ENCODE assay signal across 16 cellular contexts in the genomic region with DNA sequence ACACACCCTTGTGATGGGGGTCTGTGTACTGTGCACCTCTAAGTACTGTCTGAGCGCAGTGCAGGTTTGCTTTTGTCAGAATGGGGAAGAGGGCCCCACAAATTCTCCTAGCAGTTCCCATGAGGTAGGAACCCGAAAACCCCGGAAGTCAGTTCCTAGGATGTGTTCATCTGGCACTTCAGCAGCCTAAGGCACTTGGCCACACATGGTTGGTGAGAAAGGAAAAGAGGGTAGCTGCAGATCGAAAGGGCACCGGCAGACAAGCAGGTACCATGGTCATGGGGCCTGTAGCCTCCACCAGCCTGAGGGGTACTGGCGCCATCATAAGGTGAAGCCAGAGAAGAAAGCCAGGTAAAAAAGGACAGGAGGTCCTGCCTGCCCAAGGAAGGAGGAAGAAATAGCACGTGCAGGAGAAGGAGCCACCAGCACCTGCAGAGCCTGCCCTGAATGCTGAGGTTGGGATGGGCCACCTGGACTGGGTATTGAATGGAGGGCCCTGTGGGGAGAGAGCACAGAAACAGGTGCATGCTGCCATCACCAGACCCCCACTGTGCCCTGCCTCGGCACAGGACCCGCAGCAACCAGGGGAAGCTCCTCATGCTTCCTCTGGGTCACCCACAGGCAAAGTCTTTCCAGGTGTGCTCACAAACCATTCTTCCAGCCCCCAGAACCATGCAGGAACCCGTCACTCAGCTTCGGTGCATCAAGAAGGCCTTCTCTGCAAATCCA. TPM values are rescaled to one million over a fixed set of nuclear protein-coding genes. Genes with fewer than 3 reads are reported as not detected.
DNase-seq lines count a peak whose midpoint lies in the region; ATAC-seq and TF ChIP-seq lines count a peak whose summit lies in the region.
"Had no signal": no experiment of that assay in that cellular context is flagged by ENCODE, and none has a peak within 500 bp of the region (broad histone marks: within the 10 kb centered on the region; RNA-seq: fewer than 3 reads in every experiment).

No MANE protein-coding gene starts in this region.

- peak overlapping the region; percentile 87 for H3K27ac ChIP-seq in left ventricle myocardium inferior (replicated peaks)
- peak overlapping the region; percentile 77 for H3K27ac ChIP-seq in naive thymus-derived CD4-positive, alpha-beta T cell (ENCODE audit: low read depth, low read length)
- H3K27ac ChIP-seq: WERI-Rb-1 had no signal

- no peak overlapping the region for H3K4me3 ChIP-seq in left ventricle myocardium inferior
- peak overlapping the region; percentile 8 for H3K4me3 ChIP-seq in naive thymus-derived CD4-positive, alpha-beta T cell (ENCODE audit: low read length)

- no peaks in the 10 kb centered on the region for H3K9me3 ChIP-seq in left ventricle myocardium inferior (replicated peaks)
- H3K9me3 ChIP-seq in naive thymus-derived CD4-positive, alpha-beta T cell (ENCODE audit: control insufficient read depth in 2 of 3, low read length in 3 of 3), result no peaks in the 10 kb centered on the region
- H3K9me3 ChIP-seq: SK-N-SH had no signal

- peak overlapping the region; percentile 61 for H3K27ac Mint-ChIP-seq in activated CD4-positive, alpha-beta memory T cell treated with anti-CD3 and anti-CD28 coated beads for 36 hours
- peak overlapping the region; percentile 74 to 98 (median 97) for H3K27ac Mint-ChIP-seq in naive thymus-derived CD4-positive, alpha-beta T cell
- H3K27ac Mint-ChIP-seq: nephron had no signal

- no peak for DNase-seq in left ventricle myocardium inferior
- no peak for DNase-seq in cardiac septum (ENCODE audit: low spot score)
- no peak for DNase-seq in activated CD4-positive, alpha-beta memory T cell treated with anti-CD3 and anti-CD28 coated beads for 36 hours
- no peak for DNase-seq in naive thymus-derived CD4-positive, alpha-beta T cell
- DNase-seq in GM10266 (ENCODE audit: extremely low spot score), result no peak
- no peak for DNase-seq in NK-92 (lab: John Stamatoyannopoulos, UW; ENCODE audit: unreplicated experiment)
- DNase-seq in GDM1 (lab: John Stamatoyannopoulos, UW), result no peak
- DNase-seq: IMR-90; NCI-H1048; SK-N-SH; stimulated activated CD4-positive, alpha-beta T cell treated with anti-CD3 and anti-CD28 coated beads, Interleukin-4, amount 100 ng/mL, for 4 hours; stimulated activated naive B cell treated with anti-CD40 and anti-IgM and Interleukin-4, amounts not matched to agents 10 μg/mL and 1 μg/mL and 100 μg/mL, for 72 hours; WERI-Rb-1 had no signal

- intact Hi-C loops in left ventricle myocardium inferior (cut with micrococcal nuclease), result no loop called here
- intact Hi-C loops in cardiac septum (cut with DNase I), result no loop called here
- intact Hi-C loops in activated CD4-positive, alpha-beta memory T cell treated with anti-CD3 and anti-CD28 coated beads for 36 hours (cut with micrococcal nuclease), result no loop called here
- intact Hi-C loops in naive thymus-derived CD4-positive, alpha-beta T cell (cut with micrococcal nuclease), result no loop called here

- peaks cover 19% of the 10 kb centered on the region for H3K36me3 Mint-ChIP-seq in activated CD4-positive, alpha-beta memory T cell treated with anti-CD3 and anti-CD28 coated beads for 36 hours
- peaks cover 3 to 48% (median 28%) of the 10 kb centered on the region in 5 donors for H3K36me3 Mint-ChIP-seq in naive thymus-derived CD4-positive, alpha-beta T cell

- peaks cover 82% of the 10 kb centered on the region for H3K36me3 ChIP-seq in left ventricle myocardium inferior
- peaks cover 0 to 68% (median 17%) of the 10 kb centered on the region in 3 experiments for H3K36me3 ChIP-seq in naive thymus-derived CD4-positive, alpha-beta T cell (ENCODE audit: control insufficient read depth in 2 of 3, insufficient read depth in 3 of 3, low read length in 3 of 3)

- no peaks in the 10 kb centered on the region for H3K27me3 ChIP-seq in left ventricle myocardium inferior (ENCODE audit: low read depth)
- no peaks in the 10 kb centered on the region for H3K27me3 ChIP-seq in naive thymus-derived CD4-positive, alpha-beta T cell (ENCODE audit: control insufficient read depth in 2 of 2, insufficient read depth in 2 of 2, low read length in 2 of 2)

- no peaks in the 10 kb centered on the region for H3K9me3 Mint-ChIP-seq in activated CD4-positive, alpha-beta memory T cell treated with anti-CD3 and anti-CD28 coated beads for 36 hours
- H3K9me3 Mint-ChIP-seq in naive thymus-derived CD4-positive, alpha-beta T cell, result no peaks in the 10 kb centered on the region
- H3K9me3 Mint-ChIP-seq: nephron; stimulated activated naive B cell treated with anti-CD40 and anti-IgM and Interleukin-4, amounts not matched to agents 10 μg/mL and 1 μg/mL and 100 μg/mL, for 72 hours had no signal

- CTCF ChIA-PET in activated CD4-positive, alpha-beta memory T cell treated with anti-CD3 and anti-CD28 coated beads for 36 hours (lab: Charles Lee), result interaction anchor here (2.5 kb wide), 1 partner anchor 10 kb away, joined by 14 read pairs; no protein-coding TSS in a partner anchor
- CTCF ChIA-PET in naive thymus-derived CD4-positive, alpha-beta T cell (lab: Charles Lee), result interaction anchor here (1.6 to 7.4 kb wide), 2 partner anchors 8 to 127 kb away, joined by 4 to 48 read pairs; partner anchors contain the start of gene CASTOR1

- POLR2A ChIA-PET in activated CD4-positive, alpha-beta memory T cell treated with anti-CD3 and anti-CD28 coated beads for 36 hours (lab: Charles Lee), result no interaction called here
- POLR2A ChIA-PET in naive thymus-derived CD4-positive, alpha-beta T cell (lab: Charles Lee), result interaction anchor here (0.9 to 48.9 kb wide), 4 partner anchors 4 to 126 kb away, joined by 3 to 1265 read pairs (median 639); partner anchors contain the start of genes CASTOR1, CCDC157, SF3A1 and TBC1D10A

- peaks cover 61% of the 10 kb centered on the region for H3K4me1 Mint-ChIP-seq in activated CD4-positive, alpha-beta memory T cell treated with anti-CD3 and anti-CD28 coated beads for 36 hours (ENCODE audit: low read depth)
- peaks cover 40 to 92% (median 83%) of the 10 kb centered on the region in 7 donors for H3K4me1 Mint-ChIP-seq in naive thymus-derived CD4-positive, alpha-beta T cell
- H3K4me1 Mint-ChIP-seq: nephron had no signal

- no peak for TF ChIP-seq CTCF in left ventricle myocardium inferior (IDR thresholded peaks at IDR 0.05; ENCODE audit: borderline replicate concordance)
- TF ChIP-seq CTCF in GM10266 (IDR thresholded peaks at IDR 0.05; ENCODE audit: control insufficient read depth, insufficient read depth, low read depth, missing control alignments), result no peak

- no peak for ATAC-seq in naive thymus-derived CD4-positive, alpha-beta T cell
- ATAC-seq: sciatic nerve; stimulated activated naive B cell treated with anti-CD40 and anti-IgM and Interleukin-4, amounts not matched to agents 10 μg/mL and 1 μg/mL and 100 μg/mL, for 72 hours had no signal

- no peaks in the 10 kb centered on the region for H3K27me3 Mint-ChIP-seq in activated CD4-positive, alpha-beta memory T cell treated with anti-CD3 and anti-CD28 coated beads for 36 hours
- H3K27me3 Mint-ChIP-seq in naive thymus-derived CD4-positive, alpha-beta T cell, result no peaks in the 10 kb centered on the region
- H3K27me3 Mint-ChIP-seq: stimulated activated naive B cell treated with anti-CD40 and anti-IgM and Interleukin-4, amounts not matched to agents 10 μg/mL and 1 μg/mL and 100 μg/mL, for 72 hours had no signal

- H3K4me1 ChIP-seq in left ventricle myocardium inferior, result peaks cover 52% of the 10 kb centered on the region
- peaks cover 19 to 76% of the 10 kb centered on the region in 2 donors for H3K4me1 ChIP-seq in naive thymus-derived CD4-positive, alpha-beta T cell (ENCODE audit: control insufficient read depth in 2 of 2, insufficient read depth in 2 of 2, low read length in 2 of 2)

- no peak overlapping the region for H3K4me3 Mint-ChIP-seq in activated CD4-positive, alpha-beta memory T cell treated with anti-CD3 and anti-CD28 coated beads for 36 hours
- H3K4me3 Mint-ChIP-seq in naive thymus-derived CD4-positive, alpha-beta T cell, result peak overlapping the region in 9 of 10 donors; percentile 63 to 82 (median 77)
- H3K4me3 Mint-ChIP-seq: nephron; stimulated activated naive B cell treated with anti-CD40 and anti-IgM and Interleukin-4, amounts not matched to agents 10 μg/mL and 1 μg/mL and 100 μg/mL, for 72 hours had no signal

RNA-seq across cellular contexts. Expression of gene CASTOR1, which starts 8.1 kb away (rescaled TPM):
- 6.5 TPM for total RNA-seq in left ventricle myocardium inferior
- 5.0 TPM for total RNA-seq in cardiac septum
- 1 to 10 TPM; 3.6 to 4.0 TPM for total RNA-seq in activated CD4-positive, alpha-beta memory T cell treated with anti-CD3 and anti-CD28 coated beads for 36 hours
- total RNA-seq in naive thymus-derived CD4-positive, alpha-beta T cell, result 10 to 100 TPM; 12.4 to 21.3 (median 17.9) TPM
- polyA plus RNA-seq in naive thymus-derived CD4-positive, alpha-beta T cell, result 10 to 100 TPM; 19.0 to 43.0 TPM

RNA-seq across cellular contexts. Expression of gene TBC1D10A, which starts 29.3 kb away (rescaled TPM):
- total RNA-seq in left ventricle myocardium inferior (5.8 TPM), cardiac septum (5.7 TPM)
- total RNA-seq in activated CD4-positive, alpha-beta memory T cell treated with anti-CD3 and anti-CD28 coated beads for 36 hours, result 10 to 100 TPM; 28.9 to 29.0 TPM
- 10 to 100 TPM; 47.2 to 73.8 (median 70.9) TPM for total RNA-seq in naive thymus-derived CD4-positive, alpha-beta T cell
- polyA plus RNA-seq in naive thymus-derived CD4-positive, alpha-beta T cell, result 10 to 100 TPM; 62.6 to 84.7 TPM

RNA-seq across cellular contexts. Expression of gene OSM, which starts 30.8 kb away (rescaled TPM):
- total RNA-seq in left ventricle myocardium inferior, result not detected
- 0.32 TPM for total RNA-seq in cardiac septum
- total RNA-seq in activated CD4-positive, alpha-beta memory T cell treated with anti-CD3 and anti-CD28 coated beads for 36 hours, result 10 to 100 TPM; 39.6 to 41.2 TPM
- 100 to 1,000 TPM in 1 of 5 experiments, 10 to 100 TPM in 2, 1 to 10 TPM in 1, under 1 TPM in 1; 0.49 to 158 (median 46.0) TPM for total RNA-seq in naive thymus-derived CD4-positive, alpha-beta T cell
- 1 to 10 TPM; 2.0 to 6.3 TPM for polyA plus RNA-seq in naive thymus-derived CD4-positive, alpha-beta T cell
- total RNA-seq: IMR-90 had no signal
- polyA plus RNA-seq: BJ, IMR-90, SK-N-SH had no signal

RNA-seq across cellular contexts. Expression of gene LIF, which starts 50.9 kb away (rescaled TPM):
- total RNA-seq in left ventricle myocardium inferior (0.16 TPM), cardiac septum (0.78 TPM)
- total RNA-seq in activated CD4-positive, alpha-beta memory T cell treated with anti-CD3 and anti-CD28 coated beads for 36 hours, result 100 to 1,000 TPM; 176 to 189 TPM
- total RNA-seq in naive thymus-derived CD4-positive, alpha-beta T cell, result 100 to 1,000 TPM in 1 of 5 experiments, under 1 TPM in 2, not detected in 2; 0.64 to 260 (median 0.98) TPM
- not detected for polyA plus RNA-seq in naive thymus-derived CD4-positive, alpha-beta T cell

RNA-seq across cellular contexts. Expression of gene SF3A1, which starts 59.3 kb away (rescaled TPM):
- total RNA-seq in left ventricle myocardium inferior (89.2 TPM), cardiac septum (106 TPM)
- total RNA-seq in activated CD4-positive, alpha-beta memory T cell treated with anti-CD3 and anti-CD28 coated beads for 36 hours, result 100 to 1,000 TPM; 255 to 273 TPM
- 100 to 1,000 TPM; 267 to 341 (median 284) TPM for total RNA-seq in naive thymus-derived CD4-positive, alpha-beta T cell
- 100 to 1,000 TPM in 1 of 2 donors, 10 to 100 TPM in 1; 83.2 to 115 TPM for polyA plus RNA-seq in naive thymus-derived CD4-positive, alpha-beta T cell
